In genomic region chr4:78363031-78363430, GRCh38 we compare ENCODE assay signal across 1 cellular context.
TF ChIP-seq lines count a peak whose summit lies in the region.

No MANE protein-coding gene starts in this region.

TF ChIP-seq in K562, 482 proteins besides CTCF, POLR2A, EP300 and RAD21 (continued from another document):
- TF ChIP-seq RAD51 (IDR thresholded peaks at IDR 0.05; ENCODE audit: borderline replicate concordance, low read depth), result peak; percentile 81
- TF ChIP-seq BMI1 (IDR thresholded peaks at IDR 0.05; ENCODE audit: low read length), result no peak
- TF ChIP-seq ZNF561 (CRISPR knock-in tag; conservative IDR thresholded peaks at IDR 0.05), result no peak
- TF ChIP-seq E4F1 (CRISPR knock-in tag; IDR thresholded peaks at IDR 0.05; ENCODE audit: borderline replicate concordance), result no peak
- peak; percentile 93 for TF ChIP-seq TFE3 (CRISPR knock-in tag; IDR thresholded peaks at IDR 0.05)
- no peak for TF ChIP-seq CBX2 (IDR thresholded peaks at IDR 0.05; ENCODE audit: insufficient read depth, low read length, poor library complexity, severe bottlenecking)
- peak; percentile 79 for TF ChIP-seq TOE1 (IDR thresholded peaks at IDR 0.05; ENCODE audit: borderline replicate concordance)
- TF ChIP-seq TOE1 (CRISPR knock-in tag; IDR thresholded peaks at IDR 0.05; ENCODE audit: borderline replicate concordance, low read depth), result no peak
- peak; percentile 25; the same call in 1 of the 2 replicates for TF ChIP-seq USF2 (CRISPR knock-in tag; IDR thresholded peaks at IDR 0.05)
